Comparison of ENCODE assay signal across 1 cellular context in the genomic region with DNA sequence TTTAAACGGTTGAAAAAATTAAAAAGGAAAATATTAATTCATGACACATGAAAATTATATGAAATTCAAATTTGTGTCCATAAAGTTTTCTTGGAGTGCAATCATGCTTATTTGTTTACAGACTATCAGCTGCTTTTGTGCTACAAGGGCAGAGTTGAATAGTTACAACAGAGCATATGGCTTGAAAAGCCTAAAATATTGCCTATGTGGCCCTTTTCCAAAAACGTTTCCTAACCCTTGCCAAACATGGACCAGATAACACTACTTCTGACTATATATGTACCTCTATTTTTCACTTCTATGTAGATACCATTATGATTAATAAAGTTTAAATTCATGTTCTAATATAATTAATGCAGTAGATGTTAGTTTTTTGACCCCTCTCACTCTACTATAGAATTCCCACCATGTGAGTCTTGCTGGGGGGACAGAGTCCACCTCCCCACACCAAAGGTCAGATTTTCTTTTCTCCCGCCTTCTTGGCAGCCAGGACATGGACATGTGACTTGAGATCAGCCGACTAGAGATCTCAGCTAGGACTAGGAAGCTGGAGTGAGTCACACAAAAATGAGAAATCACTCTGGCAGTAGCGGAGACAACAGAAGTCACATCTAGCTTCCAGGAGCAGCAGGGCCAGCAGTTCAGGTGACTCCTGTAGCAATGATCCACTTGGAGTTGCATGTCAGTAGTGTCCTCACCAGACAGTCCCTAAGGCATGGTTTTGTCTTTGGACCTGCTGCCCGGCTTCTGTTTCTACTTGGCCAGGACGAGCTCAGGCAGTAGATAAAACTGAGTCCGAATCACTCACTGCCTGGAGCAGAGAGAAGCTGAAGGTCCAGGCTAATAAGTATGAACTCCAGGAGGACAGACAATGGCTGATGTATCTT.
TF ChIP-seq lines count a peak whose summit lies in the region.

No MANE protein-coding gene starts in this region.

TF ChIP-seq in HepG2, 621 proteins besides CTCF, POLR2A, EP300 and RAD21 (continued from another document):
- TF ChIP-seq, protein P1, sequence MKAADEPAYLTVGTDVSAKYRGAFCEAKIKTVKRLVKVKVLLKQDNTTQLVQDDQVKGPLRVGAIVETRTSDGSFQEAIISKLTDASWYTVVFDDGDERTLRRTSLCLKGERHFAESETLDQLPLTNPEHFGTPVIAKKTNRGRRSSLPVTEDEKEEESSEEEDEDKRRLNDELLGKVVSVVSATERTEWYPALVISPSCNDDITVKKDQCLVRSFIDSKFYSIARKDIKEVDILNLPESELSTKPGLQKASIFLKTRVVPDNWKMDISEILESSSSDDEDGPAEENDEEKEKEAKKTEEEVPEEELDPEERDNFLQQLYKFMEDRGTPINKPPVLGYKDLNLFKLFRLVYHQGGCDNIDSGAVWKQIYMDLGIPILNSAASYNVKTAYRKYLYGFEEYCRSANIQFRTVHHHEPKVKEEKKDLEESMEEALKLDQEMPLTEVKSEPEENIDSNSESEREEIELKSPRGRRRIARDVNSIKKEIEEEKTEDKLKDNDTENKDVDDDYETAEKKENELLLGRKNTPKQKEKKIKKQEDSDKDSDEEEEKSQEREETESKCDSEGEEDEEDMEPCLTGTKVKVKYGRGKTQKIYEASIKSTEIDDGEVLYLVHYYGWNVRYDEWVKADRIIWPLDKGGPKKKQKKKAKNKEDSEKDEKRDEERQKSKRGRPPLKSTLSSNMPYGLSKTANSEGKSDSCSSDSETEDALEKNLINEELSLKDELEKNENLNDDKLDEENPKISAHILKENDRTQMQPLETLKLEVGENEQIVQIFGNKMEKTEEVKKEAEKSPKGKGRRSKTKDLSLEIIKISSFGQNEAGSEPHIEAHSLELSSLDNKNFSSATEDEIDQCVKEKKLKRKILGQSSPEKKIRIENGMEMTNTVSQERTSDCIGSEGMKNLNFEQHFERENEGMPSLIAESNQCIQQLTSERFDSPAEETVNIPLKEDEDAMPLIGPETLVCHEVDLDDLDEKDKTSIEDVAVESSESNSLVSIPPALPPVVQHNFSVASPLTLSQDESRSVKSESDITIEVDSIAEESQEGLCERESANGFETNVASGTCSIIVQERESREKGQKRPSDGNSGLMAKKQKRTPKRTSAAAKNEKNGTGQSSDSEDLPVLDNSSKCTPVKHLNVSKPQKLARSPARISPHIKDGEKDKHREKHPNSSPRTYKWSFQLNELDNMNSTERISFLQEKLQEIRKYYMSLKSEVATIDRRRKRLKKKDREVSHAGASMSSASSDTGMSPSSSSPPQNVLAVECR (CRISPR knock-in tag; IDR thresholded peaks at IDR 0.05; ENCODE audit: borderline replicate concordance) = no peak; the same call in 1 of the 2 replicates
- TF ChIP-seq, protein P2, sequence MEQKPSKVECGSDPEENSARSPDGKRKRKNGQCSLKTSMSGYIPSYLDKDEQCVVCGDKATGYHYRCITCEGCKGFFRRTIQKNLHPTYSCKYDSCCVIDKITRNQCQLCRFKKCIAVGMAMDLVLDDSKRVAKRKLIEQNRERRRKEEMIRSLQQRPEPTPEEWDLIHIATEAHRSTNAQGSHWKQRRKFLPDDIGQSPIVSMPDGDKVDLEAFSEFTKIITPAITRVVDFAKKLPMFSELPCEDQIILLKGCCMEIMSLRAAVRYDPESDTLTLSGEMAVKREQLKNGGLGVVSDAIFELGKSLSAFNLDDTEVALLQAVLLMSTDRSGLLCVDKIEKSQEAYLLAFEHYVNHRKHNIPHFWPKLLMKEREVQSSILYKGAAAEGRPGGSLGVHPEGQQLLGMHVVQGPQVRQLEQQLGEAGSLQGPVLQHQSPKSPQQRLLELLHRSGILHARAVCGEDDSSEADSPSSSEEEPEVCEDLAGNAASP (CRISPR knock-in tag; IDR thresholded peaks at IDR 0.05; ENCODE audit: borderline replicate concordance) = peak; percentile 42; the same call in 1 of the 2 replicates
- TF ChIP-seq, protein P3, sequence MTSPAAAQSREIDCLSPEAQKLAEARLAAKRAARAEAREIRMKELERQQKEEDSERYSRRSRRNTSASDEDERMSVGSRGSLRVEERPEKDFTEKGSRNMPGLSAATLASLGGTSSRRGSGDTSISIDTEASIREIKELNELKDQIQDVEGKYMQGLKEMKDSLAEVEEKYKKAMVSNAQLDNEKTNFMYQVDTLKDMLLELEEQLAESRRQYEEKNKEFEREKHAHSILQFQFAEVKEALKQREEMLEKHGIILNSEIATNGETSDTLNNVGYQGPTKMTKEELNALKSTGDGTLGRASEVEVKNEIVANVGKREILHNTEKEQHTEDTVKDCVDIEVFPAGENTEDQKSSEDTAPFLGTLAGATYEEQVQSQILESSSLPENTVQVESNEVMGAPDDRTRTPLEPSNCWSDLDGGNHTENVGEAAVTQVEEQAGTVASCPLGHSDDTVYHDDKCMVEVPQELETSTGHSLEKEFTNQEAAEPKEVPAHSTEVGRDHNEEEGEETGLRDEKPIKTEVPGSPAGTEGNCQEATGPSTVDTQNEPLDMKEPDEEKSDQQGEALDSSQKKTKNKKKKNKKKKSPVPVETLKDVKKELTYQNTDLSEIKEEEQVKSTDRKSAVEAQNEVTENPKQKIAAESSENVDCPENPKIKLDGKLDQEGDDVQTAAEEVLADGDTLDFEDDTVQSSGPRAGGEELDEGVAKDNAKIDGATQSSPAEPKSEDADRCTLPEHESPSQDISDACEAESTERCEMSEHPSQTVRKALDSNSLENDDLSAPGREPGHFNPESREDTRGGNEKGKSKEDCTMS (CRISPR knock-in tag; conservative IDR thresholded peaks at IDR 0.05) = no peak
- TF ChIP-seq ZNF678 (CRISPR knock-in tag; IDR thresholded peaks at IDR 0.05) (no peak), AKAP8 (CRISPR knock-in tag; IDR thresholded peaks at IDR 0.05) (no peak), KDM6A (CRISPR knock-in tag; IDR thresholded peaks at IDR 0.05; ENCODE audit: low read depth) (no peak), MAZ (IDR thresholded peaks at IDR 0.05; ENCODE audit: borderline replicate concordance, low read depth, low read length) (no peak), MAZ (CRISPR knock-in tag; IDR thresholded peaks at IDR 0.05; ENCODE audit: low read depth) (no peak), NCOR1 (IDR thresholded peaks at IDR 0.05; ENCODE audit: borderline replicate concordance, low read length) (peak; percentile 67; the same call in 1 of the 2 replicates), GATAD1 (CRISPR knock-in tag; IDR thresholded peaks at IDR 0.05) (0 out of 2 replicates have a peak, but pooled peaks have one; percentile 28), ZNF10 (CRISPR knock-in tag; IDR thresholded peaks at IDR 0.05; ENCODE audit: borderline replicate concordance, low read depth) (no peak), ZNF264 (CRISPR knock-in tag; IDR thresholded peaks at IDR 0.05) (no peak), PCBP1 (IDR thresholded peaks at IDR 0.05; ENCODE audit: borderline replicate concordance, low read depth, low read length) (no peak), RBM22 (optimal IDR thresholded peaks at IDR 0.05; ENCODE audit: low read length) (no peak), ZNF709 (CRISPR knock-in tag; IDR thresholded peaks at IDR 0.05) (0 out of 2 replicates have a peak, but pooled peaks have one; percentile 24), FOXM1 (CRISPR knock-in tag; IDR thresholded peaks at IDR 0.05) (no peak), SP5 (CRISPR knock-in tag; IDR thresholded peaks at IDR 0.05; ENCODE audit: borderline replicate concordance, low read depth) (no peak), ZNF549 (CRISPR knock-in tag; IDR thresholded peaks at IDR 0.05) (no peak), MIER3 (CRISPR knock-in tag; IDR thresholded peaks at IDR 0.05; ENCODE audit: borderline replicate concordance) (peak; percentile 39; the same call in 1 of the 2 replicates), GATAD2A (CRISPR knock-in tag; IDR thresholded peaks at IDR 0.05) (peak; percentile 61), RAD51 (IDR thresholded peaks at IDR 0.05; ENCODE audit: borderline replicate concordance) (peak; percentile 37; the same call in 1 of the 2 replicates), ZNF614 (CRISPR knock-in tag; IDR thresholded peaks at IDR 0.05; ENCODE audit: borderline replicate concordance) (peak; percentile 17; the same call in 1 of the 2 replicates), NR2F6 (IDR thresholded peaks at IDR 0.05) (no peak), NR2F6 (CRISPR knock-in tag; IDR thresholded peaks at IDR 0.05) (peak; percentile 36; the same call in 1 of the 2 replicates), ZNF816 (CRISPR knock-in tag; IDR thresholded peaks at IDR 0.05; ENCODE audit: borderline replicate concordance) (no peak), DMAP1 (CRISPR knock-in tag; IDR thresholded peaks at IDR 0.05) (0 out of 2 replicates have a peak, but pooled peaks have one; percentile 34), ZNF547 (CRISPR knock-in tag; IDR thresholded peaks at IDR 0.05) (peak; percentile 63; the same call in 1 of the 2 replicates), ZFY (CRISPR knock-in tag; IDR thresholded peaks at IDR 0.05) (no peak), SAP130 (CRISPR knock-in tag; IDR thresholded peaks at IDR 0.05; ENCODE audit: low read depth) (peak; percentile 56), SALL1 (CRISPR knock-in tag; IDR thresholded peaks at IDR 0.05) (peak; percentile 63)
- TF ChIP-seq, protein P4, sequence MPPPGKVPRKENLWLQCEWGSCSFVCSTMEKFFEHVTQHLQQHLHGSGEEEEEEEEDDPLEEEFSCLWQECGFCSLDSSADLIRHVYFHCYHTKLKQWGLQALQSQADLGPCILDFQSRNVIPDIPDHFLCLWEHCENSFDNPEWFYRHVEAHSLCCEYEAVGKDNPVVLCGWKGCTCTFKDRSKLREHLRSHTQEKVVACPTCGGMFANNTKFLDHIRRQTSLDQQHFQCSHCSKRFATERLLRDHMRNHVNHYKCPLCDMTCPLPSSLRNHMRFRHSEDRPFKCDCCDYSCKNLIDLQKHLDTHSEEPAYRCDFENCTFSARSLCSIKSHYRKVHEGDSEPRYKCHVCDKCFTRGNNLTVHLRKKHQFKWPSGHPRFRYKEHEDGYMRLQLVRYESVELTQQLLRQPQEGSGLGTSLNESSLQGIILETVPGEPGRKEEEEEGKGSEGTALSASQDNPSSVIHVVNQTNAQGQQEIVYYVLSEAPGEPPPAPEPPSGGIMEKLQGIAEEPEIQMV (CRISPR knock-in tag; IDR thresholded peaks at IDR 0.05; ENCODE audit: low read depth) = no peak
TF ChIP-seq in HepG2: peak in this region for 51.
